ENCODE assay signal across 1 cellular context in genomic region chr17:17830740-17831207, GRCh38.
TF ChIP-seq lines count a peak whose summit lies in the region.

No MANE protein-coding gene starts in this region.

TF ChIP-seq in HepG2, 621 proteins besides CTCF, POLR2A, EP300 and RAD21 (continued from another document and continues in another):
- peak; percentile 76 for TF ChIP-seq ZFP91 (CRISPR knock-in tag; IDR thresholded peaks at IDR 0.05; ENCODE audit: borderline replicate concordance)
- TF ChIP-seq SMAD9 (CRISPR knock-in tag; IDR thresholded peaks at IDR 0.05): no peak
- no peak for TF ChIP-seq ZNF354B (CRISPR knock-in tag; IDR thresholded peaks at IDR 0.05)
- peak; percentile 92 for TF ChIP-seq FOXO1 (CRISPR knock-in tag; IDR thresholded peaks at IDR 0.05)
- no peak for TF ChIP-seq ZBTB2 (CRISPR knock-in tag; IDR thresholded peaks at IDR 0.05; ENCODE audit: low read depth)
- no peak for TF ChIP-seq KMT2A (CRISPR knock-in tag; IDR thresholded peaks at IDR 0.05)
- no peak for TF ChIP-seq ZXDC (CRISPR knock-in tag; IDR thresholded peaks at IDR 0.05)
- peak; percentile 87 for TF ChIP-seq ZSCAN31 (CRISPR knock-in tag; IDR thresholded peaks at IDR 0.05; ENCODE audit: low read depth)
- no peak for TF ChIP-seq ZBTB8A (CRISPR knock-in tag; IDR thresholded peaks at IDR 0.05; ENCODE audit: borderline replicate concordance, low read depth)
- TF ChIP-seq NCOR1 (IDR thresholded peaks at IDR 0.05; ENCODE audit: borderline replicate concordance, low read length): peak; percentile 91
- no peak for TF ChIP-seq PHB2 (IDR thresholded peaks at IDR 0.05; ENCODE audit: partially characterized antibody)
- no peak for TF ChIP-seq ZNF761 (CRISPR knock-in tag; conservative IDR thresholded peaks at IDR 0.05)
- no peak for TF ChIP-seq TAF15 (IDR thresholded peaks at IDR 0.05; ENCODE audit: low read depth, low read length, poor library complexity, severe bottlenecking)
- peak; percentile 67; the same call in 1 of the 2 replicates for TF ChIP-seq KLF6 (CRISPR knock-in tag; IDR thresholded peaks at IDR 0.05)
- TF ChIP-seq ZFP1 (CRISPR knock-in tag; IDR thresholded peaks at IDR 0.05): peak; percentile 55; the same call in 1 of the 2 replicates
- TF ChIP-seq CBFB (CRISPR knock-in tag; IDR thresholded peaks at IDR 0.05): peak; percentile 77; the same call in 1 of the 2 replicates
- 0 out of 2 replicates have a peak, but pooled peaks have one; percentile 26 for TF ChIP-seq ZNF891 (CRISPR knock-in tag; IDR thresholded peaks at IDR 0.05)
- no peak for TF ChIP-seq ZNF10 (CRISPR knock-in tag; IDR thresholded peaks at IDR 0.05; ENCODE audit: borderline replicate concordance, low read depth)
- no peak; the same call in 1 of the 2 replicates for TF ChIP-seq SMC3 (IDR thresholded peaks at IDR 0.05; ENCODE audit: low read length)
- no peak for TF ChIP-seq CBX1 (IDR thresholded peaks at IDR 0.05; ENCODE audit: low read depth)
- TF ChIP-seq ZNF616 (CRISPR knock-in tag; IDR thresholded peaks at IDR 0.05; ENCODE audit: low read depth): peak; percentile 58; the same call in 1 of the 2 replicates
- TF ChIP-seq ZNF614 (CRISPR knock-in tag; IDR thresholded peaks at IDR 0.05; ENCODE audit: borderline replicate concordance): peak; percentile 70; the same call in 1 of the 2 replicates
- peak; percentile 71 for TF ChIP-seq RCOR2 (CRISPR knock-in tag; IDR thresholded peaks at IDR 0.05)
- TF ChIP-seq ATM (IDR thresholded peaks at IDR 0.05; ENCODE audit: borderline replicate concordance): no peak
- TF ChIP-seq DBP (CRISPR knock-in tag; IDR thresholded peaks at IDR 0.05; ENCODE audit: not compliant biosample characterization): no peak
- peak; percentile 82 for TF ChIP-seq MIER2 (CRISPR knock-in tag; IDR thresholded peaks at IDR 0.05)
- TF ChIP-seq ATF7-NPFF (CRISPR knock-in tag; IDR thresholded peaks at IDR 0.05; ENCODE audit: low read depth): no peak
- TF ChIP-seq ASH2L (IDR thresholded peaks at IDR 0.05; ENCODE audit: insufficient read length, low read depth, low read length): peak; percentile 20
- peak; percentile 100 for TF ChIP-seq MXD4 (CRISPR knock-in tag; IDR thresholded peaks at IDR 0.05)
- TF ChIP-seq GATAD1 (CRISPR knock-in tag; IDR thresholded peaks at IDR 0.05): peak; percentile 68
- peak; percentile 43; the same call in 1 of the 2 replicates for TF ChIP-seq BHLHE40 (IDR thresholded peaks at IDR 0.05; ENCODE audit: low read length)
- TF ChIP-seq KDM2A (CRISPR knock-in tag; IDR thresholded peaks at IDR 0.05; ENCODE audit: borderline replicate concordance, low read depth): peak; percentile 79
- TF ChIP-seq, protein P1, sequence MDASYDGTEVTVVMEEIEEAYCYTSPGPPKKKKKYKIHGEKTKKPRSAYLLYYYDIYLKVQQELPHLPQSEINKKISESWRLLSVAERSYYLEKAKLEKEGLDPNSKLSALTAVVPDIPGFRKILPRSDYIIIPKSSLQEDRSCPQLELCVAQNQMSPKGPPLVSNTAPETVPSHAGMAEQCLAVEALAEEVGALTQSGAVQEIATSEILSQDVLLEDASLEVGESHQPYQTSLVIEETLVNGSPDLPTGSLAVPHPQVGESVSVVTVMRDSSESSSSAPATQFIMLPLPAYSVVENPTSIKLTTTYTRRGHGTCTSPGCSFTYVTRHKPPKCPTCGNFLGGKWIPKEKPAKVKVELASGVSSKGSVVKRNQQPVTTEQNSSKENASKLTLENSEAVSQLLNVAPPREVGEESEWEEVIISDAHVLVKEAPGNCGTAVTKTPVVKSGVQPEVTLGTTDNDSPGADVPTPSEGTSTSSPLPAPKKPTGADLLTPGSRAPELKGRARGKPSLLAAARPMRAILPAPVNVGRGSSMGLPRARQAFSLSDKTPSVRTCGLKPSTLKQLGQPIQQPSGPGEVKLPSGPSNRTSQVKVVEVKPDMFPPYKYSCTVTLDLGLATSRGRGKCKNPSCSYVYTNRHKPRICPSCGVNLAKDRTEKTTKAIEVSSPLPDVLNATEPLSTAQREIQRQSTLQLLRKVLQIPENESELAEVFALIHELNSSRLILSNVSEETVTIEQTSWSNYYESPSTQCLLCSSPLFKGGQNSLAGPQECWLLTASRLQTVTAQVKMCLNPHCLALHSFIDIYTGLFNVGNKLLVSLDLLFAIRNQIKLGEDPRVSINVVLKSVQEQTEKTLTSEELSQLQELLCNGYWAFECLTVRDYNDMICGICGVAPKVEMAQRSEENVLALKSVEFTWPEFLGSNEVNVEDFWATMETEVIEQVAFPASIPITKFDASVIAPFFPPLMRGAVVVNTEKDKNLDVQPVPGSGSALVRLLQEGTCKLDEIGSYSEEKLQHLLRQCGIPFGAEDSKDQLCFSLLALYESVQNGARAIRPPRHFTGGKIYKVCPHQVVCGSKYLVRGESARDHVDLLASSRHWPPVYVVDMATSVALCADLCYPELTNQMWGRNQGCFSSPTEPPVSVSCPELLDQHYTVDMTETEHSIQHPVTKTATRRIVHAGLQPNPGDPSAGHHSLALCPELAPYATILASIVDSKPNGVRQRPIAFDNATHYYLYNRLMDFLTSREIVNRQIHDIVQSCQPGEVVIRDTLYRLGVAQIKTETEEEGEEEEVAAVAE (CRISPR knock-in tag; IDR thresholded peaks at IDR 0.05; ENCODE audit: borderline replicate concordance): peak; percentile 58; the same call in 1 of the 2 replicates
- TF ChIP-seq BRCA1 (CRISPR knock-in tag; IDR thresholded peaks at IDR 0.05): peak; percentile 86; the same call in 1 of the 2 replicates
- TF ChIP-seq HNRNPUL1 (IDR thresholded peaks at IDR 0.05; ENCODE audit: low read depth, low read length): no peak
- TF ChIP-seq, protein P2, sequence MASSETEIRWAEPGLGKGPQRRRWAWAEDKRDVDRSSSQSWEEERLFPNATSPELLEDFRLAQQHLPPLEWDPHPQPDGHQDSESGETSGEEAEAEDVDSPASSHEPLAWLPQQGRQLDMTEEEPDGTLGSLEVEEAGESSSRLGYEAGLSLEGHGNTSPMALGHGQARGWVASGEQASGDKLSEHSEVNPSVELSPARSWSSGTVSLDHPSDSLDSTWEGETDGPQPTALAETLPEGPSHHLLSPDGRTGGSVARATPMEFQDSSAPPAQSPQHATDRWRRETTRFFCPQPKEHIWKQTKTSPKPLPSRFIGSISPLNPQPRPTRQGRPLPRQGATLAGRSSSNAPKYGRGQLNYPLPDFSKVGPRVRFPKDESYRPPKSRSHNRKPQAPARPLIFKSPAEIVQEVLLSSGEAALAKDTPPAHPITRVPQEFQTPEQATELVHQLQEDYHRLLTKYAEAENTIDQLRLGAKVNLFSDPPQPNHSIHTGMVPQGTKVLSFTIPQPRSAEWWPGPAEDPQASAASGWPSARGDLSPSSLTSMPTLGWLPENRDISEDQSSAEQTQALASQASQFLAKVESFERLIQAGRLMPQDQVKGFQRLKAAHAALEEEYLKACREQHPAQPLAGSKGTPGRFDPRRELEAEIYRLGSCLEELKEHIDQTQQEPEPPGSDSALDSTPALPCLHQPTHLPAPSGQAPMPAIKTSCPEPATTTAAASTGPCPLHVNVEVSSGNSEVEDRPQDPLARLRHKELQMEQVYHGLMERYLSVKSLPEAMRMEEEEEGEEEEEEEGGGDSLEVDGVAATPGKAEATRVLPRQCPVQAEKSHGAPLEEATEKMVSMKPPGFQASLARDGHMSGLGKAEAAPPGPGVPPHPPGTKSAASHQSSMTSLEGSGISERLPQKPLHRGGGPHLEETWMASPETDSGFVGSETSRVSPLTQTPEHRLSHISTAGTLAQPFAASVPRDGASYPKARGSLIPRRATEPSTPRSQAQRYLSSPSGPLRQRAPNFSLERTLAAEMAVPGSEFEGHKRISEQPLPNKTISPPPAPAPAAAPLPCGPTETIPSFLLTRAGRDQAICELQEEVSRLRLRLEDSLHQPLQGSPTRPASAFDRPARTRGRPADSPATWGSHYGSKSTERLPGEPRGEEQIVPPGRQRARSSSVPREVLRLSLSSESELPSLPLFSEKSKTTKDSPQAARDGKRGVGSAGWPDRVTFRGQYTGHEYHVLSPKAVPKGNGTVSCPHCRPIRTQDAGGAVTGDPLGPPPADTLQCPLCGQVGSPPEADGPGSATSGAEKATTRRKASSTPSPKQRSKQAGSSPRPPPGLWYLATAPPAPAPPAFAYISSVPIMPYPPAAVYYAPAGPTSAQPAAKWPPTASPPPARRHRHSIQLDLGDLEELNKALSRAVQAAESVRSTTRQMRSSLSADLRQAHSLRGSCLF (CRISPR knock-in tag; IDR thresholded peaks at IDR 0.05; ENCODE audit: borderline replicate concordance): no peak
- TF ChIP-seq HBP1 (CRISPR knock-in tag; IDR thresholded peaks at IDR 0.05; ENCODE audit: low read depth): peak; percentile 92
- peak; percentile 89 for TF ChIP-seq BCL6 (CRISPR knock-in tag; IDR thresholded peaks at IDR 0.05)
- no peak for TF ChIP-seq SYNCRIP (IDR thresholded peaks at IDR 0.05; ENCODE audit: insufficient read depth, low read depth, low read length)
- peak; percentile 43; the same call in 1 of the 2 replicates for TF ChIP-seq NFYC (CRISPR knock-in tag; IDR thresholded peaks at IDR 0.05)
- no peak for TF ChIP-seq ZBTB44 (CRISPR knock-in tag; IDR thresholded peaks at IDR 0.05)
- TF ChIP-seq RFX3 (CRISPR knock-in tag; IDR thresholded peaks at IDR 0.05): peak; percentile 78
- no peak for TF ChIP-seq ZNF577 (CRISPR knock-in tag; IDR thresholded peaks at IDR 0.05; ENCODE audit: borderline replicate concordance, low read depth)
- peak; percentile 74; the same call in 1 of the 2 replicates for TF ChIP-seq KDM3A (CRISPR knock-in tag; IDR thresholded peaks at IDR 0.05; ENCODE audit: low read depth)
- no peak for TF ChIP-seq AGO1 (IDR thresholded peaks at IDR 0.05; ENCODE audit: low read depth, low read length, poor library complexity, severe bottlenecking)
- peak; percentile 79; the same call in 1 of the 2 replicates for TF ChIP-seq ZNF563 (CRISPR knock-in tag; IDR thresholded peaks at IDR 0.05)
- TF ChIP-seq ZFYVE20 (CRISPR knock-in tag; IDR thresholded peaks at IDR 0.05; ENCODE audit: borderline replicate concordance, low read depth): no peak
- TF ChIP-seq ZNF549 (CRISPR knock-in tag; IDR thresholded peaks at IDR 0.05): no peak
